Comparison of ENCODE assay signal across 27 cellular contexts in genomic region chr20:14191559-14191958, GRCh38.
"Had no signal": no experiment of that assay in that cellular context is flagged by ENCODE, and none has a peak within 500 bp of the region (broad histone marks: within the 10 kb centered on the region; RNA-seq: fewer than 3 reads in every experiment).

No MANE protein-coding gene starts in this region.

- H3K9me3 ChIP-seq: stomach, suprapubic skin, testis, thoracic aorta, thyroid gland, tibial artery, tibial nerve, transverse colon, upper lobe of left lung, upper lobe of right lung, uterus, vagina had no signal

- H3K4me3 ChIP-seq: stomach, suprapubic skin, testis, thoracic aorta, thyroid gland, tibial artery, tibial nerve, transverse colon, upper lobe of left lung, upper lobe of right lung, uterus, vagina had no signal

- H3K27ac ChIP-seq: stomach, suprapubic skin, testis, thoracic aorta, thyroid gland, tibial artery, tibial nerve, transverse colon, upper lobe of left lung, upper lobe of right lung, uterus, vagina had no signal

- ATAC-seq: stimulated activated effector memory CD8-positive, alpha-beta T cell treated with anti-CD3 and anti-CD28 coated beads, Interleukin-12 subunit alpha, Interleukin-12 subunit beta, amount 100 ng/mL, for 72 hours; stimulated activated memory B cell treated with anti-CD40 and anti-IgM and Interleukin-4, amounts not matched to agents 10 μg/mL and 1 μg/mL and 100 μg/mL, for 72 hours; stimulated activated naive B cell treated with anti-CD40 and anti-IgM and Interleukin-4, amounts not matched to agents 10 μg/mL and 1 μg/mL and 100 μg/mL, for 72 hours; stimulated activated naive CD8-positive, alpha-beta T cell treated with anti-CD3 and anti-CD28 coated beads, Interleukin-15, amount 100 ng/mL, for 72 hours; stimulated activated naive CD8-positive, alpha-beta T cell treated with anti-CD3 and anti-CD28 coated beads, Interleukin-15, Interleukin-2, amounts not matched to agents 100 U/mL and 50 U/mL, for 24 hours; upper lobe of right lung had no signal

- H3K4me1 ChIP-seq: suprapubic skin, testis, thyroid gland, transverse colon, upper lobe of left lung, uterus, vagina had no signal

- H3K36me3 ChIP-seq: stomach, suprapubic skin, thoracic aorta, thyroid gland, tibial artery, tibial nerve, transverse colon, upper lobe of left lung, upper lobe of right lung, uterus, vagina had no signal

- FAIRE-seq: urothelium cell line had no signal

- H3K27me3 ChIP-seq: stomach, suprapubic skin, testis, thyroid gland, tibial artery, tibial nerve, transverse colon, upper lobe of left lung, upper lobe of right lung, uterus, vagina had no signal

- DNase-seq: stimulated activated CD4-positive, alpha-beta T cell treated with anti-CD3 and anti-CD28 coated beads, Interleukin-2, amount 100 ng/mL, for 48 hours; stimulated activated CD4-positive, alpha-beta T cell treated with anti-CD3 and anti-CD28 coated beads, Interleukin-4, amount 100 ng/mL, for 1 hour; stimulated activated CD4-positive, alpha-beta T cell treated with anti-CD3 and anti-CD28 coated beads, Interleukin-4, amount 100 ng/mL, for 24 hours; stimulated activated CD4-positive, alpha-beta T cell treated with anti-CD3 and anti-CD28 coated beads, Interleukin-4, amount 100 ng/mL, for 4 hours; stimulated activated CD8-positive, alpha-beta memory T cell treated with anti-CD3 and anti-CD28 coated beads, Interleukin-4, amount 100 ng/mL, for 48 hours; stimulated activated naive B cell treated with anti-CD40 and anti-IgM and Interleukin-4, amounts not matched to agents 10 μg/mL and 1 μg/mL and 100 μg/mL, for 72 hours; stimulated activated naive CD4-positive, alpha-beta T cell; stimulated activated naive CD4-positive, alpha-beta T cell treated with Interleukin-2 at 50 U/mL for 16 hours; stimulated activated naive CD8-positive, alpha-beta T cell treated with anti-CD3 and anti-CD28 coated beads, Interleukin-15, amount 100 ng/mL, for 72 hours; stimulated activated naive CD8-positive, alpha-beta T cell treated with anti-CD3 and anti-CD28 coated beads, Interleukin-15, Interleukin-2, amounts not matched to agents 100 U/mL and 50 U/mL, for 24 hours; stomach; substantia nigra; testis; thyroid gland; tibial artery; transverse colon; trophoblast cell; upper lobe of left lung; upper lobe of right lung; uterus had no signal
